Comparison of ENCODE assay signal across 8 cellular contexts in the genomic region with DNA sequence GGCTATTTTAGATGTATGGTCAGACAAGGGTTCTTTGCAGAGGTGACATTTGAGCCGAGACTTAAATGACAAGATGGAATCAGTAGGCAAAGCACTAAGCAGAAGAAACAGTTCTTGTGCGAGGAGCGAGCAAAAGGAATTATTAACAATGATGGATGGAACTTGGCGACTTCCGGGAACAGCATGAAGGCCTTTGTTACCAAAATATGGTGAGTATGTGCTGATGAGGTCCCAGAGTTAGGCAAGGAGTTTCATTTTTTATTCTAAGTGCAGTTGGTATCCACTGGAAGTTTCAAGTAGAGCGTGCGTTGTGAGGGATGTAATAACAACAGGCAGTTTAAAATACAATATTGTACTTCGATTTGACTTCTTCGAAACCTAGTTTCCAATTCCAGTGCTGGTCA. TPM values are rescaled to one million over a fixed set of nuclear protein-coding genes. Genes with fewer than 3 reads are reported as not detected.
DNase-seq lines count a peak whose midpoint lies in the region; ATAC-seq and TF ChIP-seq lines count a peak whose summit lies in the region.

No MANE protein-coding gene starts in this region.

- peaks cover 60% of the 10 kb centered on the region for H3K4me1 Mint-ChIP-seq in activated naive CD4-positive, alpha-beta T cell treated with anti-CD3 and anti-CD28 coated beads, Interleukin-2, amount 10 ng/mL, durations not matched to agents 7 days and 5 days
- peaks cover 46 to 76% (median 62%) of the 10 kb centered on the region in 3 donors for H3K4me1 Mint-ChIP-seq in naive B cell

- CTCF ChIA-PET in activated naive CD4-positive, alpha-beta T cell treated with anti-CD3 and anti-CD28 coated beads, Interleukin-2, amount 10 ng/mL, durations not matched to agents 7 days and 5 days (lab: Charles Lee), result interaction anchor here (1.0 to 1.4 kb wide), 3 partner anchors 27 to 161 kb away, joined by 3 to 8 read pairs (median 3); no protein-coding TSS in a partner anchor

- peak overlapping the region; percentile 99 for H3K27ac ChIP-seq in colonic mucosa

- intact Hi-C loops in colonic mucosa (cut with DNase I), result no loop called here

- H3K27ac Mint-ChIP-seq in activated naive CD4-positive, alpha-beta T cell treated with anti-CD3 and anti-CD28 coated beads, Interleukin-2, amount 10 ng/mL, durations not matched to agents 7 days and 5 days, result peak overlapping the region; percentile 99
- peak overlapping the region; percentile 95 to 98 (median 98) for H3K27ac Mint-ChIP-seq in naive B cell

- H3K4me3 ChIP-seq in NT2/D1 (ENCODE audit: insufficient read length, low read depth) (peak overlapping the region; percentile 62), colonic mucosa (peak overlapping the region; percentile 85)

- peaks cover 41% of the 10 kb centered on the region for H3K36me3 Mint-ChIP-seq in activated naive CD4-positive, alpha-beta T cell treated with anti-CD3 and anti-CD28 coated beads, Interleukin-2, amount 10 ng/mL, durations not matched to agents 7 days and 5 days
- no peaks in the 10 kb centered on the region for H3K36me3 Mint-ChIP-seq in naive B cell

- ATAC-seq in naive B cell (ENCODE audit: low read depth in 2 of 2) (no peak), GM18517 (IDR thresholded peaks at IDR 0.05; ENCODE audit: unreplicated experiment) (no peak)

- H3K4me1 ChIP-seq in NT2/D1 (ENCODE audit: insufficient read depth, insufficient read length), result peaks cover 3% of the 10 kb centered on the region
- H3K4me1 ChIP-seq in colonic mucosa, result peaks cover 15% of the 10 kb centered on the region

- no peaks in the 10 kb centered on the region for H3K27me3 Mint-ChIP-seq in activated naive CD4-positive, alpha-beta T cell treated with anti-CD3 and anti-CD28 coated beads, Interleukin-2, amount 10 ng/mL, durations not matched to agents 7 days and 5 days
- no peaks in the 10 kb centered on the region for H3K27me3 Mint-ChIP-seq in naive B cell

- no peaks in the 10 kb centered on the region for H3K9me3 Mint-ChIP-seq in activated naive CD4-positive, alpha-beta T cell treated with anti-CD3 and anti-CD28 coated beads, Interleukin-2, amount 10 ng/mL, durations not matched to agents 7 days and 5 days
- no peaks in the 10 kb centered on the region for H3K9me3 Mint-ChIP-seq in naive B cell

- no peaks in the 10 kb centered on the region for H3K36me3 ChIP-seq in NT2/D1 (ENCODE audit: insufficient read depth, insufficient read length, low read length)
- H3K36me3 ChIP-seq in colonic mucosa, result no peaks in the 10 kb centered on the region

- TF ChIP-seq CTCF in colonic mucosa (IDR thresholded peaks at IDR 0.05), result no peak

- H3K9ac ChIP-seq in NT2/D1 (ENCODE audit: insufficient read length, low read depth), result peak overlapping the region; percentile 76
- peak overlapping the region; percentile 80 to 96 for H3K9ac ChIP-seq in colonic mucosa (ENCODE audit: low read depth in 2 of 2, low read length in 2 of 2)

- H3K9me3 ChIP-seq in NT2/D1 (ENCODE audit: insufficient read depth, low read length) (no peaks in the 10 kb centered on the region), colonic mucosa (no peaks in the 10 kb centered on the region)

- DNase-seq in activated naive CD4-positive, alpha-beta T cell treated with anti-CD3 and anti-CD28 coated beads, Interleukin-2, amount 10 ng/mL, durations not matched to agents 7 days and 5 days, result no peak
- DNase-seq in activated naive CD4-positive, alpha-beta T cell treated with Interleukin-2 at 50 U/mL for 16 hours, result no peak
- no peak for DNase-seq in NT2/D1 (ENCODE audit: low read depth, low spot score)
- peak; percentile 25 for DNase-seq in colonic mucosa
- no peak for DNase-seq in naive B cell
- DNase-seq in NCI-H1930 (lab: John Stamatoyannopoulos, UW), result no peak
- DNase-seq in Ammon's horn (ENCODE audit: low spot score), result no peak

- H3K4me3 Mint-ChIP-seq in activated naive CD4-positive, alpha-beta T cell treated with anti-CD3 and anti-CD28 coated beads, Interleukin-2, amount 10 ng/mL, durations not matched to agents 7 days and 5 days, result peak overlapping the region; percentile 84
- H3K4me3 Mint-ChIP-seq in naive B cell, result peak overlapping the region; percentile 83 to 99 (median 93)

- H3K27me3 ChIP-seq in NT2/D1 (ENCODE audit: insufficient read depth, insufficient read length) (peaks cover 24% of the 10 kb centered on the region), colonic mucosa (no peaks in the 10 kb centered on the region)

RNA-seq across cellular contexts. Expression of a gene that starts 1.6 kb away (rescaled TPM):
- 10 to 100 TPM; 23.7 to 34.9 TPM for total RNA-seq in colonic mucosa
- 10 to 100 TPM; 17.3 to 50.9 (median 44.3) TPM for polyA plus RNA-seq in naive B cell (ENCODE audit: low read depth in 6 of 6)

RNA-seq across cellular contexts. Expression of a gene that starts 58.0 kb away (rescaled TPM):
- 10 to 100 TPM; 18.3 to 26.7 TPM for total RNA-seq in colonic mucosa
- 10 to 100 TPM in 5 of 6 donors, 1 to 10 TPM in 1; 9.9 to 98.7 (median 15.5) TPM for polyA plus RNA-seq in naive B cell (ENCODE audit: low read depth in 6 of 6)
